In the genomic region with DNA sequence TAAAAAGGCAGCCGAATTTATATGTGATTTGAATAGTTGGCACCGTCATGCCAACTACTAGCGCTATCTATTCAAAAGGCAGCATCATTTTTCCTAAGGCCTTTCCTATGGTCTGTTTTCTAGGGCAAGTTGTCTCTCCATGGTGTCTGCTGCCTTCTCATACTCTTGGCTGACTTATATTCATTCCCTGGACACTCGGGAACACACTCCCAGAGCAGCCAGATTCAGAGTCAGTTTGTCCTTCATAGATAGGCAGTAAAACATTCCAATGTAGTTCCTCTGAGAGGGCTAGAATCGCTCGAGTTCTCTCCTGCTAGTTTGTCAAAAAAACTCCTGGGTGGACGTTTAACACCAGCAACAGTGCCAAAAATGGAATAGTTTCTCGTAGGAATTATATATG, we compare ENCODE assay signal across 24 cellular contexts.
"Had no signal": no experiment of that assay in that cellular context is flagged by ENCODE, and none has a peak within 500 bp of the region (broad histone marks: within the 10 kb centered on the region; RNA-seq: fewer than 3 reads in every experiment).

No MANE protein-coding gene starts in this region.

- H3K27ac Mint-ChIP-seq: activated naive CD8-positive, alpha-beta T cell; activated T-helper 2 cell treated with anti-CD3 and anti-CD28 coated beads, Interferon-gamma antibody, Interleukin-2, Interleukin-4, amounts not matched to agents 10 μg/mL and 5 μg/mL and 100 μg/mL, durations not matched to agents 14 hours and 24 hours and 36 hours; endodermal cell; naive thymus-derived CD8-positive, alpha-beta T cell; stimulated activated memory B cell treated with anti-CD40 and anti-IgM and Interleukin-4, amounts not matched to agents 10 μg/mL and 1 μg/mL and 100 μg/mL, for 72 hours; T-cell had no signal

- DNase-seq: activated CD4-positive, alpha-beta T cell treated with anti-CD3 and anti-CD28 coated beads for 1 hour; activated CD8-positive, alpha-beta memory T cell treated with anti-CD3 and anti-CD28 coated beads for 24 hours; activated CD8-positive, alpha-beta memory T cell treated with anti-CD3 and anti-CD28 coated beads, Interleukin-2, amount 50 U/mL, for 4 hours; activated naive CD4-positive, alpha-beta T cell; activated T-cell treated with anti-CD3 and anti-CD28 coated beads, Interleukin-2, amount 50 U/mL, for 4 hours; cerebellar nuclear complex; cortex of kidney; endodermal cell; esophagus squamous epithelium; gastrocnemius medialis; naive thymus-derived CD8-positive, alpha-beta T cell; ovary; stimulated activated CD4-positive, alpha-beta T cell treated with anti-CD3 and anti-CD28 coated beads, Interleukin-2, amount 100 ng/mL, for 24 hours; stomach; T-cell; T-helper 9 cell; upper lobe of left lung had no signal

- H3K27me3 Mint-ChIP-seq: stimulated activated memory B cell treated with anti-CD40 and anti-IgM and Interleukin-4, amounts not matched to agents 10 μg/mL and 1 μg/mL and 100 μg/mL, for 72 hours had no signal

- H3K27me3 ChIP-seq: breast epithelium, gastrocnemius medialis, ovary, stomach, suprapubic skin, upper lobe of left lung had no signal

- H3K36me3 Mint-ChIP-seq: activated naive CD8-positive, alpha-beta T cell; naive thymus-derived CD8-positive, alpha-beta T cell; stimulated activated memory B cell treated with anti-CD40 and anti-IgM and Interleukin-4, amounts not matched to agents 10 μg/mL and 1 μg/mL and 100 μg/mL, for 72 hours; T-cell had no signal

- H3K9me3 ChIP-seq: breast epithelium, esophagus squamous epithelium, gastrocnemius medialis, ovary, prostate gland, stomach, suprapubic skin, upper lobe of left lung had no signal

- H3K4me3 ChIP-seq: breast epithelium, esophagus squamous epithelium, gastrocnemius medialis, lung, ovary, prostate gland, stomach, suprapubic skin, upper lobe of left lung had no signal

- H3K27ac ChIP-seq: esophagus squamous epithelium, gastrocnemius medialis, prostate gland, stomach, suprapubic skin, upper lobe of left lung had no signal

- H3K9me3 Mint-ChIP-seq: activated T-cell treated with anti-CD3 and anti-CD28 coated beads, Interleukin-2, amount 50 U/mL, for 4 hours; endodermal cell had no signal

- H3K4me1 Mint-ChIP-seq: naive thymus-derived CD8-positive, alpha-beta T cell; stimulated activated memory B cell treated with anti-CD40 and anti-IgM and Interleukin-4, amounts not matched to agents 10 μg/mL and 1 μg/mL and 100 μg/mL, for 72 hours; T-cell had no signal

- ATAC-seq: activated T-cell treated with anti-CD3 and anti-CD28 coated beads, Interleukin-2, amount 50 U/mL, for 4 hours; gastrocnemius medialis; naive thymus-derived CD8-positive, alpha-beta T cell; stimulated activated memory B cell treated with anti-CD40 and anti-IgM and Interleukin-4, amounts not matched to agents 10 μg/mL and 1 μg/mL and 100 μg/mL, for 72 hours; T-cell had no signal

- H3K4me1 ChIP-seq: gastrocnemius medialis, prostate gland, suprapubic skin had no signal

- H3K4me3 Mint-ChIP-seq: activated naive CD8-positive, alpha-beta T cell; activated T-cell treated with anti-CD3 and anti-CD28 coated beads, Interleukin-2, amount 50 U/mL, for 4 hours; endodermal cell; naive thymus-derived CD8-positive, alpha-beta T cell; stimulated activated memory B cell treated with anti-CD40 and anti-IgM and Interleukin-4, amounts not matched to agents 10 μg/mL and 1 μg/mL and 100 μg/mL, for 72 hours; T-cell had no signal

- H3K36me3 ChIP-seq: breast epithelium, esophagus squamous epithelium, gastrocnemius medialis, ovary, prostate gland, stomach, suprapubic skin, upper lobe of left lung had no signal
